In genomic region chr17:81392909-81393654, GRCh38 we compare ENCODE assay signal across 8 cellular contexts. TPM values are rescaled to one million over a fixed set of nuclear protein-coding genes. Genes with fewer than 3 reads are reported as not detected.
DNase-seq lines count a peak whose midpoint lies in the region; ATAC-seq, FAIRE-seq and TF ChIP-seq lines count a peak whose summit lies in the region.

No MANE protein-coding gene starts in this region.

- H2AFZ ChIP-seq in PC-3 (ENCODE audit: low read length) = peak overlapping the region; percentile 35; the same call in 1 of the 2 replicates
- H2AFZ ChIP-seq in fibroblast of lung (ENCODE audit: low read length) = no peak overlapping the region

- intact Hi-C loops in PC-3 (cut with micrococcal nuclease) = loop anchor here (10.0 kb wide), 2 partner anchors 122 to 138 kb away; partner anchors contain the start of gene ACTG1
- intact Hi-C loops in pancreas (cut with DNase I) = loop anchor here in 1 of 3 donors (10.0 kb wide), 1 partner anchor 98 kb away; the partner anchor contains the start of gene SLC38A10

- 1% methylated on average over 67 to 93 of the region's 93 CpGs for WGBS in pancreas, 2 donors

- no peaks in the 10 kb centered on the region for H3K27me3 ChIP-seq in PC-3 (ENCODE audit: low read length)
- H3K27me3 ChIP-seq in fibroblast of lung (ENCODE audit: control insufficient read depth, insufficient read depth, low read length) = no peaks in the 10 kb centered on the region
- H3K27me3 ChIP-seq in pancreas = no peaks in the 10 kb centered on the region

- H3K4me2 ChIP-seq in PC-3 (ENCODE audit: low read length) (peak overlapping the region; percentile 94), fibroblast of lung (ENCODE audit: extremely low read depth, insufficient read depth, low read length) (peak overlapping the region; percentile 73)

- no peaks in the 10 kb centered on the region for H4K20me1 ChIP-seq in PC-3 (ENCODE audit: low read length)
- no peaks in the 10 kb centered on the region for H4K20me1 ChIP-seq in fibroblast of lung (ENCODE audit: control insufficient read depth, extremely low read depth, insufficient read depth, low read length)

- H3K36me3 ChIP-seq in PC-3 (ENCODE audit: low read depth, low read length) (no peaks in the 10 kb centered on the region), fibroblast of lung (ENCODE audit: control insufficient read depth, insufficient read depth, low read length) (no peaks in the 10 kb centered on the region), pancreas (no peaks in the 10 kb centered on the region)

- H3K4me1 ChIP-seq in PC-3 (ENCODE audit: insufficient read depth, low read length) (peaks cover 30% of the 10 kb centered on the region), fibroblast of lung (ENCODE audit: control insufficient read depth, extremely low read depth, insufficient read depth, low read length) (peaks cover 32% of the 10 kb centered on the region), pancreas (peaks cover 24 to 25% (median 25%) of the 10 kb centered on the region in 3 donors)

- H3K4me3 ChIP-seq in PC-3 (ENCODE audit: low read length) (peak overlapping the region; percentile 81), fibroblast of lung (replicated peaks in 1 of 4; ENCODE audit: control extremely low read depth in 1 of 4, insufficient read depth in 1 of 4, low read depth in 3 of 4, low read length in 4 of 4) (peak overlapping the region; percentile 56 to 85 (median 64)), pancreas (peak overlapping the region; percentile 87 to 97 (median 92))

- CTCF ChIA-PET in PC-3 (lab: Charles Lee) = no interaction called here

- no peak for FAIRE-seq in pancreas (lab: Jason Lieb, UNC)

- H3K27ac ChIP-seq in PC-3 (ENCODE audit: low read length) = no peak overlapping the region
- H3K27ac ChIP-seq in fibroblast of lung (ENCODE audit: insufficient read depth, low read length) = peak overlapping the region; percentile 63
- peak overlapping the region; percentile 86 to 95 (median 93) for H3K27ac ChIP-seq in pancreas

- H3K9ac ChIP-seq in PC-3 (ENCODE audit: low read length) = peak overlapping the region; percentile 77
- H3K9ac ChIP-seq in fibroblast of lung (ENCODE audit: insufficient read depth, low read length) = peak overlapping the region; percentile 85

- ATAC-seq in PC-3 (no peak), pancreas (no peak), esophagus mucosa (no peak), HG02938 (IDR thresholded peaks at IDR 0.05; ENCODE audit: unreplicated experiment) (no peak)

- H3K9me3 ChIP-seq in PC-3 (ENCODE audit: low read length) (no peaks in the 10 kb centered on the region), fibroblast of lung (ENCODE audit: control insufficient read depth, insufficient read depth, low read depth, low read length) (no peaks in the 10 kb centered on the region), pancreas (no peaks in the 10 kb centered on the region)

- no TSS peak for BruUV-seq in PC-3 (replicated peaks; lab: Mats Ljungman, UMichigan)

- H3K79me2 ChIP-seq in PC-3 (ENCODE audit: low read length) (peaks cover 54% of the 10 kb centered on the region), fibroblast of lung (ENCODE audit: control insufficient read depth, insufficient read depth, low read length) (peaks cover 60% of the 10 kb centered on the region)

- DNase-seq in Daoy (ENCODE audit: low read depth) (peak; percentile 46), PC-3 (peak; percentile 26), fibroblast of lung (ENCODE audit: low read depth in 2 of 2) (peak; percentile 34), pancreas (peak in 4 of 6 donors; percentile 52 to 86 (median 73)), GM19238 (ENCODE audit: insufficient read length, low spot score) (no peak), NOMO-1 (lab: John Stamatoyannopoulos, UW; ENCODE audit: unreplicated experiment in 2 of 2) (no peak)

- H3K9me2 ChIP-seq in PC-3 (replicated peaks; ENCODE audit: low read length) = no peaks in the 10 kb centered on the region

- POLR2A ChIA-PET in PC-3 (lab: Charles Lee; ENCODE audit: unreplicated experiment) = interaction anchor here (1.0 kb wide), 1 partner anchor 26 kb away, joined by 3 read pairs; no protein-coding TSS in a partner anchor

- TF ChIP-seq CTCF in PC-3 (conservative IDR thresholded peaks at IDR 0.05; ENCODE audit: low read depth, low read length) (no peak), fibroblast of lung (conservative IDR thresholded peaks at IDR 0.05 in 1 of 2, IDR thresholded peaks at IDR 0.05 in 1 of 2; ENCODE audit: low read depth in 1 of 2, low read length in 2 of 2) (no peak), pancreas (IDR thresholded peaks at IDR 0.05) (no peak)

- no peaks in the 10 kb centered on the region for H3F3A ChIP-seq in PC-3 (ENCODE audit: low read length, unreplicated experiment)

RNA-seq across cellular contexts. Expression of gene BAHCC1, which starts 2.2 kb away (rescaled TPM):
- total RNA-seq in Daoy (2014; rRNA removed; shearing (Covaris generic)) = 6.8 and 11.0 TPM in 2 replicates
- total RNA-seq in PC-3 (2014; rRNA removed) = 9.9 and 16.9 TPM in 2 replicates
- 3.9 and 7.3 TPM in 2 replicates for total RNA-seq in fibroblast of lung
- polyA plus RNA-seq in fibroblast of lung = 1.5 and 1.8 TPM in 2 replicates
- polyA plus RNA-seq in fibroblast of lung (2012) = 6.8 and 7.2 TPM in 2 replicates
- polyA minus RNA-seq in fibroblast of lung (ENCODE audit: low replicate concordance) = 6.3 and 8.6 TPM in 2 replicates
- 10 to 100 TPM in 2 of 6 donors, 1 to 10 TPM in 4; 8.0 to 11.5 (median 9.6) TPM for total RNA-seq in pancreas
- polyA plus RNA-seq in pancreas = 10 to 100 TPM; 11.4 to 24.1 TPM
- total RNA-seq in esophagus mucosa = 4.2 TPM

Comparison
In these comparisons a context has a peak if more than half of its experiments do, and no peak if none do; other contexts are left out.
1. DNase-seq: peak in Daoy (single experiment), PC-3 (single experiment), fibroblast of lung (2 of 2) and pancreas (4 of 6); none in GM19238 (single experiment) and NOMO-1 (0 of 2).
2. Peak in every context shown above with its lines, with median percentiles within 50 percentile points of each other: H3K4me3 ChIP-seq.